Comparison of ENCODE assay signal across 8 cellular contexts in the genomic region with DNA sequence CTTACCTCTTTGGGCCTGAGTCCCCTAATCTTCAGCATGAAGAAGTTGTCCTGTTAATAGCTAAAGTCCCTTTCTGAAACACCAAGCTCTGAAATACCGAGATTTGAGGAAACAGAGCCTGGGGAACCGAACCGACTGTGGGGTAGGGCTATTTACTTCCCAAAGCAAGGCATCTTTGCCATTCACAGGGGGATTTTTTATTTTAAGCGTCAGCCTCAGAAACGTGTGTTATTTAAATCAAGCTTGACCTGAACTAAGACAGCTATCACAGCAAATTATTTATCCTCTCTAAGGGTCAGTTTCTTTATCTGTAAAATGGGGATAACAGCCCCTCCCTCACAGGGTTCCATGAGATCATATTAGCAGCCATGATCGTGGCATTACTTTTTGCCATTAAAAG. TPM values are rescaled to one million over a fixed set of nuclear protein-coding genes. Genes with fewer than 3 reads are reported as not detected.
A peak's percentile ranks its signal among the peaks of the same experiment; 100 is the strongest.
DNase-seq lines count a peak whose midpoint lies in the region; ATAC-seq and TF ChIP-seq lines count a peak whose summit lies in the region.

No MANE protein-coding gene starts in this region.

- peaks cover 45% of the 10 kb centered on the region for H3F3A ChIP-seq in GM23248 (ENCODE audit: insufficient read depth)

- H4K20me1 ChIP-seq in GM23248 (ENCODE audit: insufficient read depth), result no peaks in the 10 kb centered on the region

- intact Hi-C loops in head of caudate nucleus (cut with DNase I), result loop anchor here (5.0 kb wide), 1 partner anchor 170 kb away; the partner anchor contains the start of genes ISCU and SART3

- peak overlapping the region; percentile 82 for H2AFZ ChIP-seq in GM23248

- H3K9ac ChIP-seq in GM23248 (peak overlapping the region; percentile 95), skeletal muscle satellite cell (ENCODE audit: low read depth, low read length) (peak overlapping the region; percentile 95)

- TF ChIP-seq CTCF in WI38 (IDR thresholded peaks at IDR 0.05; ENCODE audit: low read depth, low read length), result no peak
- TF ChIP-seq CTCF in gastroesophageal sphincter (IDR thresholded peaks at IDR 0.05), result no peak

- H3K9me2 ChIP-seq in GM23248 (ENCODE audit: insufficient read depth), result no peaks in the 10 kb centered on the region

- peaks cover 8% of the 10 kb centered on the region; the same call in 1 of the 2 replicates for H3K36me3 ChIP-seq in GM23248 (ENCODE audit: low read depth)
- no peaks in the 10 kb centered on the region for H3K36me3 ChIP-seq in gastroesophageal sphincter
- peaks cover 6% of the 10 kb centered on the region for H3K36me3 ChIP-seq in skeletal muscle satellite cell (ENCODE audit: insufficient read depth, low read length)

- WGBS in GM23248 (ENCODE audit: low coverage in 1 of 2, low lambda C conversion rate in 2 of 2, missing lambda C conversion rate in 2 of 2), 2 experiments, result 53 to 57% methylated on average over 6 of the region's 6 CpGs
- 29 to 62% methylated on average over 4 to 6 of the region's 6 CpGs for WGBS in gastroesophageal sphincter (ENCODE audit: low coverage in 1 of 2), 2 donors

- no peak for TF ChIP-seq EP300 in gastroesophageal sphincter (IDR thresholded peaks at IDR 0.05)

- peaks cover 37% of the 10 kb centered on the region for H3K79me2 ChIP-seq in GM23248 (ENCODE audit: insufficient read depth)

- H3K4me2 ChIP-seq in GM23248 (ENCODE audit: unreplicated experiment) (peak overlapping the region; percentile 82), skeletal muscle satellite cell (ENCODE audit: low read length) (peak overlapping the region; percentile 90)

- H3K4me3 ChIP-seq in GM23248 (peak overlapping the region; percentile 89), WI38 (ENCODE audit: low read depth, low read length) (peak overlapping the region; percentile 71), gastroesophageal sphincter (peak overlapping the region; percentile 15 to 88), skeletal muscle satellite cell (ENCODE audit: low read length) (peak overlapping the region; percentile 69)

- in situ Hi-C loops in GM23248 (cut with MboI), result no loop called here

- H3K27ac ChIP-seq in GM23248 (peak overlapping the region; percentile 93), gastroesophageal sphincter (peak overlapping the region; percentile 89 to 100 (median 99))

- TF ChIP-seq POLR2A in gastroesophageal sphincter (IDR thresholded peaks at IDR 0.05), result no peak

- H3K27me3 ChIP-seq in GM23248 (replicated peaks; ENCODE audit: insufficient read depth) (no peaks in the 10 kb centered on the region), gastroesophageal sphincter (no peaks in the 10 kb centered on the region), skeletal muscle satellite cell (ENCODE audit: control insufficient read depth, insufficient read depth, low read length) (no peaks in the 10 kb centered on the region)

- no peak for ATAC-seq in gastroesophageal sphincter
- ATAC-seq in GM21786 (IDR thresholded peaks at IDR 0.05; ENCODE audit: unreplicated experiment), result no peak
- no peak for ATAC-seq in HG03460 (IDR thresholded peaks at IDR 0.05; ENCODE audit: unreplicated experiment)
- ATAC-seq in GM18498 (IDR thresholded peaks at IDR 0.05; ENCODE audit: unreplicated experiment), result no peak

- H3K4me1 ChIP-seq in GM23248 (ENCODE audit: insufficient read depth), result peaks cover 23% of the 10 kb centered on the region
- H3K4me1 ChIP-seq in gastroesophageal sphincter, result peaks cover 0 to 26% (median 6%) of the 10 kb centered on the region in 3 donors
- H3K4me1 ChIP-seq in skeletal muscle satellite cell (ENCODE audit: control insufficient read depth, insufficient read depth, low read length), result peaks cover 22% of the 10 kb centered on the region

- no peak for DNase-seq in GM23248
- DNase-seq in head of caudate nucleus, result no peak

- H3K9me3 ChIP-seq in GM23248 (ENCODE audit: low read depth), result no peaks in the 10 kb centered on the region
- no peaks in the 10 kb centered on the region for H3K9me3 ChIP-seq in gastroesophageal sphincter
- H3K9me3 ChIP-seq in skeletal muscle satellite cell (replicated peaks; ENCODE audit: low read length), result no peaks in the 10 kb centered on the region

RNA-seq across cellular contexts. Expression of gene CORO1C, which starts 1.2 kb away (rescaled TPM):
- 170 and 172 TPM in 2 replicates for total RNA-seq in GM23248 (2014; rRNA removed; shearing (Covaris generic))
- polyA plus RNA-seq in GM23248 (2016; fragmentation: Nextera tagmentation; extraction: Ambion mirVana), result 401 and 403 TPM in 2 replicates
- total RNA-seq in gastroesophageal sphincter, result 100 to 1,000 TPM; 277 to 473 (median 342) TPM
- 282 and 318 TPM in 2 replicates for total RNA-seq in skeletal muscle satellite cell (2012; rRNA removed)
